1 cellular context compared by ENCODE assay signal in genomic region chr19:952049-952679, GRCh38.
TF ChIP-seq lines count a peak whose summit lies in the region.

No MANE protein-coding gene starts in this region.

TF ChIP-seq in K562, 482 proteins besides CTCF, POLR2A, EP300 and RAD21:
- TF ChIP-seq FOXP1 (CRISPR knock-in tag; IDR thresholded peaks at IDR 0.05) (peak; percentile 16; the same call in 1 of the 2 replicates), KDM1A (IDR thresholded peaks at IDR 0.05) (peak in 1 of 2 experiments; percentile 73; a peak in 3 of 4 replicates), RBM25 (IDR thresholded peaks at IDR 0.05; ENCODE audit: low read depth, low read length, severe bottlenecking) (peak; percentile 58), TEAD1 (CRISPR knock-in tag; IDR thresholded peaks at IDR 0.05) (0 out of 4 replicates have a peak, but pooled peaks of 1 of the 2 experiments have one; percentile 14), HINFP (tag; conservative IDR thresholded peaks at IDR 0.05; ENCODE audit: low read depth) (no peak), MED1 (CRISPR knock-in tag; IDR thresholded peaks at IDR 0.05; ENCODE audit: borderline replicate concordance) (no peak), ZNF395 (CRISPR knock-in tag; IDR thresholded peaks at IDR 0.05) (peak; percentile 28), GTF3C2 (IDR thresholded peaks at IDR 0.05; ENCODE audit: borderline replicate concordance, extremely low read depth, insufficient read length) (no peak), ZNF121 (CRISPR knock-in tag; conservative IDR thresholded peaks at IDR 0.05) (peak; percentile 100), RBBP5 (IDR thresholded peaks at IDR 0.05; ENCODE audit: borderline replicate concordance, insufficient read depth, low read length, poor library complexity, severe bottlenecking) (peak; percentile 11), BCOR (IDR thresholded peaks at IDR 0.05) (peak; percentile 89), ZNF696 (CRISPR knock-in tag; conservative IDR thresholded peaks at IDR 0.05) (no peak), SMARCA5 (IDR thresholded peaks at IDR 0.05) (peak; percentile 65; the same call in 1 of the 2 replicates), ZNF277 (CRISPR knock-in tag; IDR thresholded peaks at IDR 0.05; ENCODE audit: borderline replicate concordance) (no peak), ZNF384 (IDR thresholded peaks at IDR 0.05; ENCODE audit: low read depth, low read length) (0 out of 2 replicates have a peak, but pooled peaks have one; percentile 49)
